In genomic region chr4:164977243-164978164, GRCh38 we compare ENCODE assay signal across 8 cellular contexts. TPM values are rescaled to one million over a fixed set of nuclear protein-coding genes. Genes with fewer than 3 reads are reported as not detected.
DNase-seq lines count a peak whose midpoint lies in the region; ATAC-seq and TF ChIP-seq lines count a peak whose summit lies in the region.

Gene TRIM61 (minus strand): TSS chr4:164977657. CDS start chr4:164970002, 7,655 bp downstream.

- H4K5ac ChIP-seq in mesendoderm (ENCODE audit: low read length): no peak within 1 kb of the TSS

- CTCF ChIA-PET in T-cell (lab: Charles Lee): no interaction called here

- H3K27ac Mint-ChIP-seq in T-cell: peak within 1 kb of the TSS; percentile 8 to 84
- peak within 1 kb of the TSS in 3 of 5 experiments; percentile 25 to 88 (median 84) for H3K27ac Mint-ChIP-seq in brain
- no peak within 1 kb of the TSS for H3K27ac Mint-ChIP-seq in glutamatergic neuron (ENCODE audit: unreplicated experiment)

- H3K27me3 ChIP-seq in mesendoderm (ENCODE audit: insufficient read depth, low read length, poor library complexity): no peaks in the 10 kb centered on the region

- TF ChIP-seq CTCF in GM12874 (IDR thresholded peaks at IDR 0.05; ENCODE audit: insufficient read depth, low read depth, low read length): 0 out of 2 replicates have a peak, but pooled peaks have one; percentile 32
- TF ChIP-seq CTCF in brain (conservative IDR thresholded peaks at IDR 0.05): no peak
- no peak for TF ChIP-seq CTCF in glutamatergic neuron (IDR thresholded peaks at IDR 0.05; ENCODE audit: partially characterized antibody, unreplicated experiment)

- H3K36me3 Mint-ChIP-seq in T-cell (peaks cover 7% of the 10 kb centered on the region), brain (peaks cover 33% of the 10 kb centered on the region), glutamatergic neuron (ENCODE audit: unreplicated experiment) (no peaks in the 10 kb centered on the region)

- H3K23ac ChIP-seq in mesendoderm (ENCODE audit: low read length): no peak within 1 kb of the TSS

- H3K4me1 Mint-ChIP-seq in T-cell (peaks cover 7 to 19% (median 12%) of the 10 kb centered on the region in 3 donors), brain (peaks cover 13% of the 10 kb centered on the region), glutamatergic neuron (ENCODE audit: low read depth, unreplicated experiment) (peaks cover 7% of the 10 kb centered on the region)

- POLR2A ChIA-PET in T-cell (lab: Charles Lee): no interaction called here

- H3K4me3 Mint-ChIP-seq in T-cell: peak within 1 kb of the TSS; percentile 67 to 81 (median 77)
- peak within 1 kb of the TSS in 4 of 5 experiments; percentile 56 to 95 (median 86) for H3K4me3 Mint-ChIP-seq in brain
- no peak within 1 kb of the TSS for H3K4me3 Mint-ChIP-seq in glutamatergic neuron (ENCODE audit: unreplicated experiment)

- peak in 33 of 34 experiments; percentile 16 to 69 (median 45) for DNase-seq in T-cell
- peak; percentile 92 for DNase-seq in mesendoderm
- peak; percentile 3 to 7 for DNase-seq in stimulated activated CD8-positive, alpha-beta memory T cell treated with anti-CD3 and anti-CD28 coated beads, Interleukin-4, amount 100 ng/mL, for 4 hours (ENCODE audit: low read depth in 2 of 2, low spot score in 1 of 2)
- DNase-seq in glutamatergic neuron: no peak
- no peak for DNase-seq in NCI-H1930 (lab: John Stamatoyannopoulos, UW)

- H3K79me1 ChIP-seq in mesendoderm (ENCODE audit: low read length): peaks cover 4% of the 10 kb centered on the region

- H4K8ac ChIP-seq in mesendoderm (ENCODE audit: low read depth, low read length): no peak within 1 kb of the TSS

- WGBS in mesendoderm (ENCODE audit: extremely low coverage, insufficient coverage, low lambda C conversion rate): no CpG with 5 or more reads among the region's 27 CpGs

- peak within 1 kb of the TSS; percentile 44 for H3K18ac ChIP-seq in mesendoderm (ENCODE audit: low read length)

- H2BK5ac ChIP-seq in mesendoderm (ENCODE audit: low read length): peak within 1 kb of the TSS; percentile 59

- H3K9me3 Mint-ChIP-seq in T-cell: no peaks in the 10 kb centered on the region
- peaks cover 0 to 3% (median 0%) of the 10 kb centered on the region in 5 experiments for H3K9me3 Mint-ChIP-seq in brain
- no peaks in the 10 kb centered on the region for H3K9me3 Mint-ChIP-seq in glutamatergic neuron (ENCODE audit: unreplicated experiment)

- H3K4ac ChIP-seq in mesendoderm (ENCODE audit: low read depth, low read length): no peak within 1 kb of the TSS

- no peak within 1 kb of the TSS for H2BK15ac ChIP-seq in mesendoderm (replicated peaks; ENCODE audit: low read depth)

- peak within 1 kb of the TSS; percentile 96 for H3K9ac ChIP-seq in mesendoderm (ENCODE audit: low read length)

- H3K4me1 ChIP-seq in mesendoderm (ENCODE audit: control insufficient read depth, low read depth, low read length): peaks cover 4% of the 10 kb centered on the region

- ATAC-seq in HG02623 (IDR thresholded peaks at IDR 0.05; ENCODE audit: unreplicated experiment) (peak; percentile 100), T-cell (replicated peaks in 1 of 4) (peak; percentile 52 to 85 (median 68))

- H3K36me3 ChIP-seq in mesendoderm (ENCODE audit: control insufficient read depth, insufficient read depth, low read length): no peaks in the 10 kb centered on the region

- H3K27ac ChIP-seq in mesendoderm (ENCODE audit: low read depth, low read length): no peak within 1 kb of the TSS

- peaks cover 9% of the 10 kb centered on the region for H3K79me2 ChIP-seq in mesendoderm (ENCODE audit: control insufficient read depth, insufficient read depth, low read length)

- H3K56ac ChIP-seq in mesendoderm (ENCODE audit: low read length): peak within 1 kb of the TSS; percentile 94

- no peak within 1 kb of the TSS for H2AK5ac ChIP-seq in mesendoderm (ENCODE audit: low read length)

- no peak within 1 kb of the TSS for H2BK120ac ChIP-seq in mesendoderm (ENCODE audit: low read depth, low read length)

- H3K4me2 ChIP-seq in mesendoderm (ENCODE audit: low read length): peak within 1 kb of the TSS; percentile 90

- H3K4me3 ChIP-seq in mesendoderm (ENCODE audit: low read length): peak within 1 kb of the TSS; percentile 97

- peaks cover 4 to 6% of the 10 kb centered on the region in 2 donors for H3K27me3 Mint-ChIP-seq in T-cell
- peaks cover 7% of the 10 kb centered on the region for H3K27me3 Mint-ChIP-seq in brain
- peaks cover 2% of the 10 kb centered on the region for H3K27me3 Mint-ChIP-seq in glutamatergic neuron (ENCODE audit: unreplicated experiment)

RNA-seq across cellular contexts. Expression of gene TRIM61, which starts in this region (rescaled TPM):
- total RNA-seq in T-cell: 1 to 10 TPM in 2 of 5 donors, under 1 TPM in 3; 0.38 to 1.9 (median 0.79) TPM
- not detected for polyA plus RNA-seq in brain (ENCODE audit: insufficient read depth, low read depth, low replicate concordance)
- 4.0 TPM for polyA plus RNA-seq in mesendoderm (2013, experiment 1 of 2)
- polyA plus RNA-seq in mesendoderm (2013, experiment 2 of 2): 4.1 TPM
- 0.34 TPM for total RNA-seq in glutamatergic neuron (ENCODE audit: unreplicated experiment)

Comparison
In these comparisons a context has a peak if more than half of its experiments do, and no peak if none do; other contexts are left out.
1. DNase-seq: peak in T-cell (33 of 34), mesendoderm (single experiment) and stimulated activated CD8-positive, alpha-beta memory T cell treated with anti-CD3 and anti-CD28 coated beads, Interleukin-4, amount 100 ng/mL, for 4 hours (2 of 2); none in glutamatergic neuron (single experiment) and NCI-H1930 (0 of 2).